Comparison of ENCODE assay signal across 15 cellular contexts in the genomic region with DNA sequence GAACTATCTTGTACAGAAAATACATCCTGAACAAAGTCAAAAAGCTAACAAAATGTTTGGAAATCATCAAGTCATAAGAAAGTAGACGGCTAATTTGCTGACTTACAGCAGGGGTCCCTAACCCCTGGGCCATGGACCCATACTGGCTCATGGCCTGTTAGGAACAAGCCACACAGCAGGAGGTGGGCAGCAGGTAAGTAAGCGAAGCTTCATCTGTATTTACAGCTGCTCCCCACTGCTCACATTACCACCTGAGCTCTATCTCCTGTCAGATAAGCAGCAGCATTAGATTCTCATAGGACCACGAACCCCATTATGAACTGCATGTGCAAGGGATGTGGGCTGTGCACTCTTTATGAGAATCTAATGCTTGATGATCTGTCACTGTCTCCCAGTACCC.
DNase-seq lines count a peak whose midpoint lies in the region; ATAC-seq and TF ChIP-seq lines count a peak whose summit lies in the region.
"Had no signal": no experiment of that assay in that cellular context is flagged by ENCODE, and none has a peak within 500 bp of the region (broad histone marks: within the 10 kb centered on the region; RNA-seq: fewer than 3 reads in every experiment).

No MANE protein-coding gene starts in this region.

- H3K27ac ChIP-seq in PC-3 (ENCODE audit: low read length) (peak overlapping the region; percentile 93), esophagus (ENCODE audit: low read depth in 2 of 2, low read length in 1 of 2) (peak overlapping the region; percentile 5 to 32), thymus (ENCODE audit: low read depth) (peak overlapping the region; percentile 31)
- H3K27ac ChIP-seq: HL-60, SJCRH30 had no signal

- no peaks in the 10 kb centered on the region for H3K79me2 ChIP-seq in PC-3 (ENCODE audit: low read length)

- H3F3A ChIP-seq in PC-3 (ENCODE audit: low read length, unreplicated experiment), result peaks cover 6% of the 10 kb centered on the region

- DNase-seq in NCI-H345 (lab: John Stamatoyannopoulos, UW) (peak; percentile 0), NCI-H345 treated with DMSO at 0.1 percent for 48 hours (lab: John Stamatoyannopoulos, UW; ENCODE audit: unreplicated experiment) (no peak), PC-3 (no peak), SW480 (ENCODE audit: low spot score) (no peak), NCI-H1694 treated with DMSO at 0.1 percent for 48 hours (lab: John Stamatoyannopoulos, UW) (no peak)
- DNase-seq: COR-L47, KBM-7, NCI-H1092, NCI-H1930, SJCRH30, T-cell had no signal

- 87 to 89% methylated on average over 3 of the region's 3 CpGs for WGBS in esophagus, 2 donors
- WGBS in thymus, result 95% methylated on average over 3 of the region's 3 CpGs

- H3K4me2 ChIP-seq in PC-3 (ENCODE audit: low read length), result peak overlapping the region; percentile 52

- no peaks in the 10 kb centered on the region for H3K27me3 ChIP-seq in PC-3 (ENCODE audit: low read length)
- H3K27me3 ChIP-seq in esophagus (ENCODE audit: control insufficient read depth in 1 of 2, insufficient read depth in 2 of 2, low read length in 2 of 2), result no peaks in the 10 kb centered on the region
- H3K27me3 ChIP-seq in thymus (ENCODE audit: control insufficient read depth, insufficient read depth), result no peaks in the 10 kb centered on the region
- H3K27me3 ChIP-seq: SJCRH30 had no signal

- ATAC-seq in PC-3, result no peak
- no peak for ATAC-seq in GM18873 (IDR thresholded peaks at IDR 0.05; ENCODE audit: low FRiP score, unreplicated experiment)
- ATAC-seq: T-cell had no signal

- H2AFZ ChIP-seq in PC-3 (ENCODE audit: low read length), result no peak overlapping the region

- H3K9me3 ChIP-seq in PC-3 (ENCODE audit: low read length) (no peaks in the 10 kb centered on the region), esophagus (ENCODE audit: control insufficient read depth in 2 of 2, insufficient read depth in 1 of 2, low read depth in 1 of 2, low read length in 1 of 2) (no peaks in the 10 kb centered on the region), thymus (ENCODE audit: control insufficient read depth) (no peaks in the 10 kb centered on the region)
- H3K9me3 ChIP-seq: SJCRH30 had no signal

- H4K20me1 ChIP-seq in PC-3 (ENCODE audit: low read length), result no peaks in the 10 kb centered on the region

- no TSS peak for BruUV-seq in PC-3 (replicated peaks; lab: Mats Ljungman, UMichigan)

- H3K4me3 ChIP-seq in PC-3 (ENCODE audit: low read length) (no peak overlapping the region), esophagus (ENCODE audit: low read depth in 1 of 2, low read length in 2 of 2) (no peak overlapping the region), thymus (ENCODE audit: low read length) (no peak overlapping the region)
- H3K4me3 ChIP-seq: SJCRH30 had no signal

- CTCF ChIA-PET in PC-3 (lab: Charles Lee), result interaction anchor here (0.6 to 1.0 kb wide), 3 partner anchors 17 to 216 kb away, joined by 3 to 4 read pairs (median 3); no protein-coding TSS in a partner anchor

- no peak overlapping the region for H3K9ac ChIP-seq in PC-3 (ENCODE audit: low read length)

- H3K9me2 ChIP-seq in PC-3 (replicated peaks; ENCODE audit: low read length), result no peaks in the 10 kb centered on the region

- no peak for TF ChIP-seq CTCF in PC-3 (conservative IDR thresholded peaks at IDR 0.05; ENCODE audit: low read depth, low read length)

- H3K4me1 ChIP-seq in PC-3 (ENCODE audit: insufficient read depth, low read length) (peaks cover 22% of the 10 kb centered on the region), esophagus (ENCODE audit: control insufficient read depth in 2 of 2, insufficient read depth in 2 of 2, low read length in 1 of 2) (peaks cover 0 to 2% of the 10 kb centered on the region in 2 donors), thymus (ENCODE audit: control insufficient read depth, insufficient read depth, low read length) (no peaks in the 10 kb centered on the region)
- H3K4me1 ChIP-seq: SJCRH30 had no signal

- H3K36me3 ChIP-seq in PC-3 (ENCODE audit: low read depth, low read length) (no peaks in the 10 kb centered on the region), esophagus (ENCODE audit: control insufficient read depth in 2 of 2, insufficient read depth in 2 of 2, low read length in 1 of 2) (no peaks in the 10 kb centered on the region), thymus (ENCODE audit: control insufficient read depth, insufficient read depth) (peaks cover 3% of the 10 kb centered on the region)
- H3K36me3 ChIP-seq: SJCRH30 had no signal

- intact Hi-C loops in PC-3 (cut with micrococcal nuclease), result loop anchor here (2.0 kb wide), 1 partner anchor 115 kb away; the partner anchor contains the start of gene CDK19

- POLR2A ChIA-PET in PC-3 (lab: Charles Lee; ENCODE audit: unreplicated experiment), result interaction anchor here (0.6 to 1.1 kb wide), 2 partner anchors 174 to 176 kb away, joined by 4 to 6 read pairs; partner anchors contain the start of gene AMD1

Comparison
In these comparisons a context has a peak if more than half of its experiments do, and no peak if none do; other contexts are left out.
1. H3K27ac ChIP-seq: peak in every context shown above with its lines; median percentile 93 in PC-3; 31 in thymus; 18 in esophagus.